16 cellular contexts compared by ENCODE assay signal in the genomic region with DNA sequence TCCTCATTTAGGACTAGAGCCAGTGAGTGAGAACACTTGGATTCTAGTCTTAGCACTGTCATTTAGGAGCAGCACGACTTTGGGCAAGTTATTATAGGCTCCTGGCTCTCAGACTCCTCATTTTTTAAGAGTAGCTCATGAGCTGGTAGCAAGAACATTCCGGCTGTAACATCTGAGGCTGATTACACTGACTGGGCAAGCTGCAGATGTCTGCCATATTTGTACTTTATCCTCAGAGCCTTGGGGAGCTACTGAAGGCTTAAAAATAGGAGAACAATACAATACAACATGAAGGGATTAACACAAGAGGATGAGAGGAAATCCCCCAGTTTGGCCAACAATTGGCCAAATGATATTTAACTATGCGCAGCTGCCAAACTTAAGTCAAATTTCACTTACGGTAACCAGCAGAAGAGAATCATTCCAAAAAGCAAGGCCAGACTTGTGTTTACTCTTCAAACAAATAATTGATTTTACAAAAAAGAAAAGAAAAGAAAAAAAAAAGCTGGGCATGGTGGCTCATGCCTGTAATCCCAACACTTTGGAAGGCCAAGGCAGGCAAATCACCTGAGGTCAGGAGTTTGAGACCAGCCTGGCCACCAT.
DNase-seq lines count a peak whose midpoint lies in the region; ATAC-seq and TF ChIP-seq lines count a peak whose summit lies in the region.
"Had no signal": no experiment of that assay in that cellular context is flagged by ENCODE, and none has a peak within 500 bp of the region (broad histone marks: within the 10 kb centered on the region; RNA-seq: fewer than 3 reads in every experiment).

No MANE protein-coding gene starts in this region.

- 53% methylated on average over 4 of the region's 4 CpGs for WGBS in right lobe of liver (ENCODE audit: insufficient coverage, low coverage, low lambda C conversion rate, missing lambda C conversion rate)
- WGBS in right cardiac atrium = 63% methylated on average over 4 of the region's 4 CpGs

- TF ChIP-seq CTCF in AG09309 (IDR thresholded peaks at IDR 0.05; ENCODE audit: control insufficient read depth, insufficient read depth, low read depth, low read length, missing control alignments) (no peak), right lobe of liver (IDR thresholded peaks at IDR 0.05) (no peak)

- H3K9ac ChIP-seq in adipocyte (ENCODE audit: low read length) = no peak overlapping the region

- DNase-seq in AG09309 (ENCODE audit: low read depth) (peak; percentile 13), EH (ENCODE audit: low read depth) (peak; percentile 59), adipocyte (ENCODE audit: low read depth) (peak; percentile 40), right lobe of liver (no peak), Right ventricle myocardium inferior (ENCODE audit: missing footprints) (no peak), GDM1 (lab: John Stamatoyannopoulos, UW) (no peak), right cardiac atrium (no peak)
- DNase-seq: DMS153, KBM-7, NCI-H146, NCI-H345, NCI-H526 treated with DMSO at 0.1 percent for 48 hours, SIG-M5 had no signal

- TF ChIP-seq POLR2A in right lobe of liver (IDR thresholded peaks at IDR 0.05) = no peak

- no peaks in the 10 kb centered on the region for H3K27me3 ChIP-seq in adipocyte (replicated peaks; ENCODE audit: control insufficient read depth, insufficient read depth, low read length)
- no peaks in the 10 kb centered on the region for H3K27me3 ChIP-seq in right lobe of liver
- H3K27me3 ChIP-seq in right cardiac atrium (ENCODE audit: control insufficient read depth, insufficient read depth) = no peaks in the 10 kb centered on the region

- H3K27ac ChIP-seq in right lobe of liver (no peak overlapping the region), right cardiac atrium (ENCODE audit: low read length) (no peak overlapping the region)
- H3K27ac ChIP-seq: C4-2B had no signal

- H3K4me1 ChIP-seq in adipocyte (ENCODE audit: control insufficient read depth, insufficient read depth, low read length) (peaks cover 17% of the 10 kb centered on the region), right lobe of liver (peaks cover 0 to 19% (median 3%) of the 10 kb centered on the region in 4 donors), right cardiac atrium (ENCODE audit: control insufficient read depth, insufficient read depth, low read length) (no peaks in the 10 kb centered on the region)

- H3K4me3 ChIP-seq in AG09309 (ENCODE audit: control insufficient read depth, low read depth, low read length) = no peak overlapping the region
- no peak overlapping the region for H3K4me3 ChIP-seq in adipocyte (ENCODE audit: low read length)
- H3K4me3 ChIP-seq in right lobe of liver = no peak overlapping the region
- H3K4me3 ChIP-seq in right cardiac atrium (ENCODE audit: low read length) = no peak overlapping the region
- H3K4me3 ChIP-seq: GM12878 had no signal

- peak; percentile 34 to 81 (median 58) for ATAC-seq in right lobe of liver
- no peak for ATAC-seq in Right ventricle myocardium inferior
- no peak for ATAC-seq in HG02642 (IDR thresholded peaks at IDR 0.05; ENCODE audit: poor library complexity, unreplicated experiment)
- ATAC-seq in right cardiac atrium = no peak
- ATAC-seq: GM12878 had no signal

- H3K36me3 ChIP-seq in adipocyte (ENCODE audit: control insufficient read depth, insufficient read depth, low read length, severe bottlenecking) (no peaks in the 10 kb centered on the region), right lobe of liver (no peaks in the 10 kb centered on the region)

- intact Hi-C loops in right lobe of liver (cut with DNase I) = no loop called here
- intact Hi-C loops in Right ventricle myocardium inferior (cut with DNase I) = no loop called here
- intact Hi-C loops in right cardiac atrium (cut with DNase I) = loop anchor here in 2 of 4 donors (10.0 kb wide), 2 partner anchors 351 to 361 kb away; no protein-coding TSS in a partner anchor

- H3K9me3 ChIP-seq in adipocyte (ENCODE audit: control insufficient read depth, low read length) = no peaks in the 10 kb centered on the region
- no peaks in the 10 kb centered on the region for H3K9me3 ChIP-seq in right lobe of liver
- no peaks in the 10 kb centered on the region for H3K9me3 ChIP-seq in right cardiac atrium (ENCODE audit: control insufficient read depth, low read length)

Comparison
In these comparisons a context has a peak if more than half of its experiments do, and no peak if none do; other contexts are left out.
1. DNase-seq: peak in AG09309 (single experiment), EH (single experiment) and adipocyte (single experiment); none in right lobe of liver (0 of 3), Right ventricle myocardium inferior (single experiment), GDM1 (single experiment) and right cardiac atrium (0 of 3).
2. ATAC-seq: peak in right lobe of liver (4 of 4); none in Right ventricle myocardium inferior (single experiment), HG02642 (single experiment) and right cardiac atrium (0 of 2).